In the genomic region with DNA sequence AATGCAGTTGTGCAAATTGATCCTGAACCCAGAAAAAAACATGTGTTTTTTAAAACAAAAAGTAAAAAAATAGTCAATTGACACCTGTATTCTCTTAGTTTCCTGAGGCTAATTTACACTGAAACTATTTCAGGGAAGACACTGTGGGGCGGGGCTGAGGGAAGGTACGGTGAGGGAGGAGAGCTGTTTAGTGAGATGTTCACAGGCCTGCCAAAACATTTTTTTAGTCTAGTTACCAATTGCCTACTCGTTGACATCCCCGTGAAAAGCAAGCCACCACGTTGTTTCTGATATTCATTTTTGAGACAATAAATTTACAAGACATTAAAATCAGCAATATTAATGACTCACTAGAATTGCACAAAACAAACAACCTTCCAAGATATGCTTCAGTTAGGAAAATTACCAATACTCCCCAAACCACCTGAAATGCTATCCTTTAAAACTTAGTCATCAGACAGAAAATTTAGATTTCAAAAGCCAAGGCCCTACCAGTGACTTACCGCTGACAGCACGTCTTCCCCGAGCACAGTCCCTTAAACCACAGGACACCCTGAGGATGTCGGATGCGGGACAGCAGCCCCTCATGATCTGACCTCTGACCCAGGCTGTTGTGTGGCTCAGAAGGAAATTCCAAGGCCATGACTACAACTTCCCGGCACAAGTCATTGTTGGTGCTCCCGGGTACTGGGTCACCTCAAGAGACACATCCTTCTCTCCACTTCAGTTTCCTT, we compare ENCODE assay signal across 10 cellular contexts.
DNase-seq lines count a peak whose midpoint lies in the region; FAIRE-seq and TF ChIP-seq lines count a peak whose summit lies in the region.
"Had no signal": no experiment of that assay in that cellular context is flagged by ENCODE, and none has a peak within 500 bp of the region (broad histone marks: within the 10 kb centered on the region; RNA-seq: fewer than 3 reads in every experiment).

No MANE protein-coding gene starts in this region.

- no peaks in the 10 kb centered on the region for H3K27me3 ChIP-seq in bronchial epithelial cell (ENCODE audit: control insufficient read depth, insufficient read depth, low read length)

- no peaks in the 10 kb centered on the region for H3K36me3 ChIP-seq in bronchial epithelial cell (ENCODE audit: control insufficient read depth, insufficient read depth, low read length)

- FAIRE-seq in bronchial epithelial cell (lab: Jason Lieb, UNC): peak; percentile 52
- FAIRE-seq: GM12878 had no signal

- no peak for TF ChIP-seq CTCF in bronchial epithelial cell (IDR thresholded peaks at IDR 0.05; ENCODE audit: insufficient read depth, low read length, severe bottlenecking)

- H3K9me3 Mint-ChIP-seq in activated CD4-positive, alpha-beta T cell treated with anti-CD3 and anti-CD28 coated beads, Interleukin-2, amount 10 ng/mL, durations not matched to agents 24 days and 14 days: no peaks in the 10 kb centered on the region

- H3K36me3 Mint-ChIP-seq in activated CD4-positive, alpha-beta T cell treated with anti-CD3 and anti-CD28 coated beads, Interleukin-2, amount 10 ng/mL, durations not matched to agents 24 days and 14 days (ENCODE audit: low read depth): no peaks in the 10 kb centered on the region

- H3K4me3 Mint-ChIP-seq in activated CD4-positive, alpha-beta T cell treated with anti-CD3 and anti-CD28 coated beads, Interleukin-2, amount 10 ng/mL, durations not matched to agents 24 days and 14 days: no peak overlapping the region

- peak; percentile 46 for DNase-seq in 8988T
- peak; percentile 99 for DNase-seq in HT1080 (ENCODE audit: low read depth)
- peak; percentile 88 for DNase-seq in bronchial epithelial cell (ENCODE audit: low read depth)
- peak; percentile 81 for DNase-seq in iPS-NIHi7 (ENCODE audit: extremely low spot score)
- DNase-seq in hippocampal formation (lab: John Stamatoyannopoulos, UW): no peak
- no peak for DNase-seq in NCI-H2081 treated with DMSO at 0.1 percent for 48 hours (lab: John Stamatoyannopoulos, UW)
- DNase-seq in activated CD4-positive, alpha-beta T cell treated with anti-CD3 and anti-CD28 coated beads, Interleukin-2, amount 10 ng/mL, durations not matched to agents 24 days and 14 days: no peak
- no peak for DNase-seq in GDM1 (lab: John Stamatoyannopoulos, UW)
- DNase-seq: stimulated activated CD4-positive, alpha-beta T cell treated with anti-CD3 and anti-CD28 coated beads, Interleukin-4, amount 100 ng/mL, for 1 hour had no signal

- H3K4me3 ChIP-seq in bronchial epithelial cell (ENCODE audit: low read depth, low read length): no peak overlapping the region
- H3K4me3 ChIP-seq: GM12878 had no signal

- intact Hi-C loops in activated CD4-positive, alpha-beta T cell treated with anti-CD3 and anti-CD28 coated beads, Interleukin-2, amount 10 ng/mL, durations not matched to agents 24 days and 14 days (cut with micrococcal nuclease): no loop called here

- H3K27me3 Mint-ChIP-seq in activated CD4-positive, alpha-beta T cell treated with anti-CD3 and anti-CD28 coated beads, Interleukin-2, amount 10 ng/mL, durations not matched to agents 24 days and 14 days: peaks cover 10% of the 10 kb centered on the region

- no peak overlapping the region for H3K27ac Mint-ChIP-seq in activated CD4-positive, alpha-beta T cell treated with anti-CD3 and anti-CD28 coated beads, Interleukin-2, amount 10 ng/mL, durations not matched to agents 24 days and 14 days

- no peaks in the 10 kb centered on the region for H3K4me1 Mint-ChIP-seq in activated CD4-positive, alpha-beta T cell treated with anti-CD3 and anti-CD28 coated beads, Interleukin-2, amount 10 ng/mL, durations not matched to agents 24 days and 14 days

Comparison
In these comparisons a context has a peak if more than half of its experiments do, and no peak if none do; other contexts are left out.
1. DNase-seq: peak in 8988T (single experiment), HT1080 (single experiment), bronchial epithelial cell (single experiment) and iPS-NIHi7 (single experiment); none in hippocampal formation (0 of 2), NCI-H2081 treated with DMSO at 0.1 percent for 48 hours (single experiment), activated CD4-positive, alpha-beta T cell treated with anti-CD3 and anti-CD28 coated beads, Interleukin-2, amount 10 ng/mL, durations not matched to agents 24 days and 14 days (single experiment) and GDM1 (single experiment).